In genomic region chr20:38452880-38453624, GRCh38 we compare ENCODE assay signal across 11 cellular contexts. TPM values are rescaled to one million over a fixed set of nuclear protein-coding genes. Genes with fewer than 3 reads are reported as not detected.
DNase-seq lines count a peak whose midpoint lies in the region; TF ChIP-seq lines count a peak whose summit lies in the region.
"Had no signal": no experiment of that assay in that cellular context is flagged by ENCODE, and none has a peak within 500 bp of the region (broad histone marks: within the 10 kb centered on the region; RNA-seq: fewer than 3 reads in every experiment).

No MANE protein-coding gene starts in this region.

- TF ChIP-seq CTCF in SK-N-SH (IDR thresholded peaks at IDR 0.05) (no peak), fibroblast of mammary gland (conservative IDR thresholded peaks at IDR 0.05; ENCODE audit: control insufficient read depth, insufficient read depth, low read depth, low read length) (no peak), osteocyte (IDR thresholded peaks at IDR 0.05) (no peak)

- peaks cover 1 to 12% of the 10 kb centered on the region in 2 experiments; a peak in 1 of 4 replicates for H3K4me1 ChIP-seq in SK-N-SH (ENCODE audit: control insufficient read depth in 1 of 2, insufficient read depth in 2 of 2, low read depth in 1 of 2, low read length in 1 of 2)

- no peaks in the 10 kb centered on the region for H3K27me3 ChIP-seq in SK-N-SH (ENCODE audit: insufficient read depth)

- H3K36me3 ChIP-seq in SK-N-SH (replicated peaks in 1 of 2; ENCODE audit: control insufficient read depth in 1 of 2, insufficient read depth in 2 of 2, low read length in 1 of 2) = peaks cover 10 to 26% of the 10 kb centered on the region in 2 experiments

- peaks cover 5% of the 10 kb centered on the region for H3K27me3 Mint-ChIP-seq in osteocyte (ENCODE audit: unreplicated experiment)

- H3K4me3 ChIP-seq in SK-N-SH (ENCODE audit: low read depth in 2 of 2, low read length in 1 of 2) (no peak overlapping the region), fibroblast of mammary gland (ENCODE audit: control insufficient read depth, low read depth, low read length) (no peak overlapping the region)

- H3K4me3 Mint-ChIP-seq in osteocyte (ENCODE audit: unreplicated experiment) = no peak overlapping the region

- H3F3A ChIP-seq in SK-N-SH (replicated peaks; ENCODE audit: insufficient read depth) = peaks cover 14% of the 10 kb centered on the region

- peak overlapping the region; percentile 24 for H3K27ac Mint-ChIP-seq in osteocyte (ENCODE audit: unreplicated experiment)

- WGBS in SK-N-SH (ENCODE audit: low lambda C conversion rate) = 85% methylated on average over 19 of the region's 19 CpGs

- no peak for TF ChIP-seq RAD21 in SK-N-SH (IDR thresholded peaks at IDR 0.05; ENCODE audit: low read length)

- no peak for TF ChIP-seq EP300 in SK-N-SH (IDR thresholded peaks at IDR 0.05; ENCODE audit: borderline replicate concordance in 1 of 2, low read depth in 1 of 2, low read length in 1 of 2)

- H3K27ac ChIP-seq in SK-N-SH (ENCODE audit: low read depth in 2 of 2, low read length in 1 of 2) = peak overlapping the region in 1 of 2 experiments; percentile 67; a peak in 2 of 4 replicates

- peaks cover 23% of the 10 kb centered on the region for H3K36me3 Mint-ChIP-seq in osteocyte (ENCODE audit: unreplicated experiment)

- H3K4me2 ChIP-seq in SK-N-SH = no peak overlapping the region; the same call in 1 of the 2 replicates

- POLR2A ChIA-PET in SK-N-SH (lab: Yijun Ruan, JAX) = interaction anchor here (1.2 kb wide), 1 partner anchor 18 kb away, joined by 3 read pairs; the partner anchor contains the start of gene SNHG17

- no peaks in the 10 kb centered on the region for H3K9me2 ChIP-seq in SK-N-SH

- peaks cover 4% of the 10 kb centered on the region; the same call in 1 of the 2 replicates for H3K79me2 ChIP-seq in SK-N-SH (ENCODE audit: insufficient read depth)

- H2AFZ ChIP-seq in SK-N-SH (ENCODE audit: low read depth) = no peak overlapping the region; the same call in 1 of the 2 replicates

- H4K20me1 ChIP-seq in SK-N-SH (ENCODE audit: insufficient read depth) = no peaks in the 10 kb centered on the region

- peaks cover 16% of the 10 kb centered on the region for H3K4me1 Mint-ChIP-seq in osteocyte (ENCODE audit: unreplicated experiment)

- no peak overlapping the region for H3K9ac ChIP-seq in SK-N-SH

- CTCF ChIA-PET in SK-N-SH (lab: Yijun Ruan, JAX) = interaction anchor here (0.6 to 4.8 kb wide), 4 partner anchors 18 to 308 kb away, joined by 3 to 22 read pairs (median 5); partner anchors contain the start of genes RALGAPB and SNHG17

- peak; percentile 77 for DNase-seq in EL
- DNase-seq in SK-N-SH = no peak
- DNase-seq in fibroblast of mammary gland (ENCODE audit: low read depth) = peak; percentile 69
- no peak for DNase-seq in osteocyte (ENCODE audit: extremely low spot score, unreplicated experiment)
- DNase-seq in NCI-H1105 treated with DMSO at 0.1 percent for 48 hours (lab: John Stamatoyannopoulos, UW) = no peak
- no peak for DNase-seq in NCI-H2107 treated with DMSO at 0.1 percent for 48 hours (lab: John Stamatoyannopoulos, UW; ENCODE audit: unreplicated experiment)
- no peak for DNase-seq in DMS79 (lab: John Stamatoyannopoulos, UW)
- no peak for DNase-seq in activated T-cell treated with anti-CD3 and anti-CD28 coated beads for 4 hours
- DNase-seq: activated gamma-delta T cell, C1 segment of cervical spinal cord, NCI-H774 had no signal

- H3K9me3 ChIP-seq in SK-N-SH = no peaks in the 10 kb centered on the region

- H3K9me3 Mint-ChIP-seq in osteocyte (ENCODE audit: unreplicated experiment) = no peaks in the 10 kb centered on the region

TF ChIP-seq in SK-N-SH, 30 proteins besides CTCF, POLR2A, EP300 and RAD21:
- 0 out of 2 replicates have a peak, but pooled peaks have one; percentile 25 for TF ChIP-seq TEAD4 (IDR thresholded peaks at IDR 0.05; ENCODE audit: borderline replicate concordance, insufficient read depth)
- TF ChIP-seq TAF1 (IDR thresholded peaks at IDR 0.05; ENCODE audit: borderline replicate concordance, low read depth, low read length) = peak; percentile 32; the same call in 1 of the 2 replicates
- no peak for TF ChIP-seq ELF1 (IDR thresholded peaks at IDR 0.05)
- TF ChIP-seq FOSL2 (IDR thresholded peaks at IDR 0.05; ENCODE audit: borderline replicate concordance, low read depth) = peak; percentile 39; the same call in 1 of the 2 replicates
- TF ChIP-seq MAX (IDR thresholded peaks at IDR 0.05; ENCODE audit: low read depth) = 0 out of 2 replicates have a peak, but pooled peaks have one; percentile 24
- 0 out of 2 replicates have a peak, but pooled peaks have one; percentile 20 for TF ChIP-seq JUND (IDR thresholded peaks at IDR 0.05)
- no peak for TF ChIP-seq GABPA (IDR thresholded peaks at IDR 0.05; ENCODE audit: low read depth)

RNA-seq across cellular contexts. Expression of gene SNHG17, which starts 17.9 kb away (rescaled TPM):
- polyA plus RNA-seq in SK-N-SH (2012; rRNA removed) = 34.9 and 40.3 TPM in 2 replicates
- polyA plus RNA-seq in SK-N-SH (2012; cell fraction: cytosol; rRNA removed) = 25.4 and 27.5 TPM in 2 replicates
- polyA plus RNA-seq in SK-N-SH (2012; cell fraction: nucleus; rRNA removed) = 112 and 173 TPM in 2 replicates
- 29.6 and 30.9 TPM in 2 replicates for total RNA-seq in osteocyte

RNA-seq across cellular contexts. Expression of gene RALGAPB, which starts 19.6 kb away (rescaled TPM):
- polyA plus RNA-seq in SK-N-SH (2012; rRNA removed) = 10.8 and 14.7 TPM in 2 replicates
- polyA plus RNA-seq in SK-N-SH (2012; cell fraction: cytosol; rRNA removed) = 10.9 and 11.0 TPM in 2 replicates
- polyA plus RNA-seq in SK-N-SH (2012; cell fraction: nucleus; rRNA removed) = 23.1 and 48.0 TPM in 2 replicates
- total RNA-seq in osteocyte = 36.8 and 37.1 TPM in 2 replicates

Comparison
In these comparisons a context has a peak if more than half of its experiments do, and no peak if none do; other contexts are left out.
1. DNase-seq: peak in EL (single experiment) and fibroblast of mammary gland (single experiment); none in SK-N-SH (single experiment), osteocyte (single experiment), NCI-H1105 treated with DMSO at 0.1 percent for 48 hours (single experiment), NCI-H2107 treated with DMSO at 0.1 percent for 48 hours (single experiment), DMS79 (single experiment) and activated T-cell treated with anti-CD3 and anti-CD28 coated beads for 4 hours (single experiment).